ENCODE assay signal across 1 cellular context in genomic region chr12:6556857-6557256, GRCh38.
TF ChIP-seq lines count a peak whose summit lies in the region.

No MANE protein-coding gene starts in this region.

TF ChIP-seq in HepG2, 621 proteins besides CTCF, POLR2A, EP300 and RAD21:
- TF ChIP-seq KMT2B (CRISPR knock-in tag; IDR thresholded peaks at IDR 0.05) (no peak), HMGXB4 (CRISPR knock-in tag; IDR thresholded peaks at IDR 0.05; ENCODE audit: borderline replicate concordance in 1 of 2, low read depth in 1 of 2) (no peak), NKX3-1 (CRISPR knock-in tag; IDR thresholded peaks at IDR 0.05) (no peak), DDIT3 (CRISPR knock-in tag; IDR thresholded peaks at IDR 0.05) (no peak), ZNF354B (CRISPR knock-in tag; IDR thresholded peaks at IDR 0.05) (no peak), MLLT10 (CRISPR knock-in tag; IDR thresholded peaks at IDR 0.05) (no peak), ATAD3A (CRISPR knock-in tag; IDR thresholded peaks at IDR 0.05) (no peak), ZFP36L2 (CRISPR knock-in tag; IDR thresholded peaks at IDR 0.05) (no peak), BRD4 (CRISPR knock-in tag; IDR thresholded peaks at IDR 0.05) (no peak), TBL1XR1 (IDR thresholded peaks at IDR 0.05; ENCODE audit: borderline replicate concordance, low read length, partially characterized antibody) (no peak), ZNF552 (CRISPR knock-in tag; IDR thresholded peaks at IDR 0.05; ENCODE audit: borderline replicate concordance) (no peak), ZNF569 (CRISPR knock-in tag; IDR thresholded peaks at IDR 0.05; ENCODE audit: borderline replicate concordance) (no peak), PATZ1 (CRISPR knock-in tag; IDR thresholded peaks at IDR 0.05) (no peak), ZNF672 (CRISPR knock-in tag; IDR thresholded peaks at IDR 0.05) (no peak)
- TF ChIP-seq, protein P1, sequence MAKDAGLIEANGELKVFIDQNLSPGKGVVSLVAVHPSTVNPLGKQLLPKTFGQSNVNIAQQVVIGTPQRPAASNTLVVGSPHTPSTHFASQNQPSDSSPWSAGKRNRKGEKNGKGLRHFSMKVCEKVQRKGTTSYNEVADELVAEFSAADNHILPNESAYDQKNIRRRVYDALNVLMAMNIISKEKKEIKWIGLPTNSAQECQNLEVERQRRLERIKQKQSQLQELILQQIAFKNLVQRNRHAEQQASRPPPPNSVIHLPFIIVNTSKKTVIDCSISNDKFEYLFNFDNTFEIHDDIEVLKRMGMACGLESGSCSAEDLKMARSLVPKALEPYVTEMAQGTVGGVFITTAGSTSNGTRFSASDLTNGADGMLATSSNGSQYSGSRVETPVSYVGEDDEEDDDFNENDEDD (CRISPR knock-in tag; IDR thresholded peaks at IDR 0.05; ENCODE audit: borderline replicate concordance), result no peak
